In the genomic region with DNA sequence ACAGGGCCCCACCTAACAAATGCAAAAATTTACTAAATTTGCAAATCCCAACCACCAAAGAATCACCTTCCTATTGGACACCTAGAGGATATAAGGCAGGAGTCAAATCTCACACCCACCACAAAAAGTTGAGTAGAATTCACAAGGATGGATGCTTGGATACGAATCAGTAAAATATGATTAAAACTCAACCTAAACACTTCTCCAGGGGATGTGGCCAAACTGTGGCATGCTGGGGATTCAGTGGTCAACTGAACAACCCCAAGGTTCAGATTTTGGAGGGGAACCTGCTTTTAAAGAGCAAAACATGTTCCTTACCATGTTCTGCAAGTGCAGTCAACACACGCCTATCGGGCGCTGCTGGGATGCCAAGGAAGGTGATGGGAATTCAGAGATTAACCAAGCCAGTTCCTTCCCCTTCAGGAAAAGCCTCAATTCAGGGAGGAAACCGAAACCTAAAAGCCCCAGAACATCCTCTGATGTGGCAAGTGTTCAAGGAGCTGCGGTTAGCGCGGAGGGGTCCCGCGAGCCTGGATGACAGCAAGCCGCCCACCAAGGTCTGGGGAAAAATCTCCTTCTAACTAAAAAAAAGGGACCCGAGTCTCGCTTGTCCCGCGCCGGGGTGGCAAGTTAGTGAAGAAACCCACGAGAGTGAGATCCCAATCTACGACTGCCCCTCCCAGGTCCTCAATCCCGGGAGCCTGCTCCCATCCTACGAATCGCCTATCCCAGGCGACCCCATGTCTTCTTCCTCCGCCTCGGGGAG, we compare ENCODE assay signal across 1 cellular context.
TF ChIP-seq lines count a peak whose summit lies in the region.

No MANE protein-coding gene starts in this region.

TF ChIP-seq in GM12878, 131 proteins besides CTCF, POLR2A, EP300 and RAD21 (continued from another document):
- TF ChIP-seq MYC (IDR thresholded peaks at IDR 0.05; ENCODE audit: insufficient read depth, insufficient read length, insufficient replicate concordance, low read length, severe bottlenecking) (no peak), MEF2A (IDR thresholded peaks at IDR 0.05; ENCODE audit: insufficient read depth, low read depth, low read length) (no peak), STAT3 (IDR thresholded peaks at IDR 0.05; ENCODE audit: low read depth, low read length) (no peak), FOXM1 (IDR thresholded peaks at IDR 0.05; ENCODE audit: low read depth, low read length) (0 out of 2 replicates have a peak, but pooled peaks have one; percentile 30), IKZF2 (IDR thresholded peaks at IDR 0.05) (peak; percentile 60 to 79; a peak in 3 of 4 replicates), EZH2 (IDR thresholded peaks at IDR 0.05; ENCODE audit: borderline replicate concordance, control insufficient read depth, low read depth, low read length) (no peak), RCOR1 (conservative IDR thresholded peaks at IDR 0.05; ENCODE audit: low read depth, low read length) (no peak), PAX8 (IDR thresholded peaks at IDR 0.05) (no peak), CHD2 (IDR thresholded peaks at IDR 0.05; ENCODE audit: borderline replicate concordance, low read depth, low read length) (no peak), NFIC (IDR thresholded peaks at IDR 0.05; ENCODE audit: low read depth, low read length) (peak; percentile 24; the same call in 1 of the 2 replicates), SMAD5 (IDR thresholded peaks at IDR 0.05; ENCODE audit: low read depth) (no peak), ETV6 (conservative IDR thresholded peaks at IDR 0.05 in 1 of 2, IDR thresholded peaks at IDR 0.05 in 1 of 2; ENCODE audit: borderline replicate concordance in 1 of 2, low read depth in 1 of 2) (no peak), EED (IDR thresholded peaks at IDR 0.05; ENCODE audit: low read depth) (peak; percentile 61), NR2F1 (conservative IDR thresholded peaks at IDR 0.05) (no peak), MTA2 (IDR thresholded peaks at IDR 0.05; ENCODE audit: low read depth) (0 out of 2 replicates have a peak, but pooled peaks have one; percentile 18), TCF7 (IDR thresholded peaks at IDR 0.05; ENCODE audit: borderline replicate concordance) (peak; percentile 51; the same call in 1 of the 2 replicates), CBFB (IDR thresholded peaks at IDR 0.05; ENCODE audit: low read depth) (peak; percentile 70; the same call in 1 of the 2 replicates), FOS (IDR thresholded peaks at IDR 0.05; ENCODE audit: borderline replicate concordance, extremely low read depth, insufficient read length) (no peak), SUPT20H (IDR thresholded peaks at IDR 0.05; ENCODE audit: borderline replicate concordance, control insufficient read depth, low read depth, low read length) (no peak)
- TF ChIP-seq, protein P1, sequence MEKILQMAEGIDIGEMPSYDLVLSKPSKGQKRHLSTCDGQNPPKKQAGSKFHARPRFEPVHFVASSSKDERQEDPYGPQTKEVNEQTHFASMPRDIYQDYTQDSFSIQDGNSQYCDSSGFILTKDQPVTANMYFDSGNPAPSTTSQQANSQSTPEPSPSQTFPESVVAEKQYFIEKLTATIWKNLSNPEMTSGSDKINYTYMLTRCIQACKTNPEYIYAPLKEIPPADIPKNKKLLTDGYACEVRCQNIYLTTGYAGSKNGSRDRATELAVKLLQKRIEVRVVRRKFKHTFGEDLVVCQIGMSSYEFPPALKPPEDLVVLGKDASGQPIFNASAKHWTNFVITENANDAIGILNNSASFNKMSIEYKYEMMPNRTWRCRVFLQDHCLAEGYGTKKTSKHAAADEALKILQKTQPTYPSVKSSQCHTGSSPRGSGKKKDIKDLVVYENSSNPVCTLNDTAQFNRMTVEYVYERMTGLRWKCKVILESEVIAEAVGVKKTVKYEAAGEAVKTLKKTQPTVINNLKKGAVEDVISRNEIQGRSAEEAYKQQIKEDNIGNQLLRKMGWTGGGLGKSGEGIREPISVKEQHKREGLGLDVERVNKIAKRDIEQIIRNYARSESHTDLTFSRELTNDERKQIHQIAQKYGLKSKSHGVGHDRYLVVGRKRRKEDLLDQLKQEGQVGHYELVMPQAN (conservative IDR thresholded peaks at IDR 0.05): no peak
- TF ChIP-seq, protein P2, sequence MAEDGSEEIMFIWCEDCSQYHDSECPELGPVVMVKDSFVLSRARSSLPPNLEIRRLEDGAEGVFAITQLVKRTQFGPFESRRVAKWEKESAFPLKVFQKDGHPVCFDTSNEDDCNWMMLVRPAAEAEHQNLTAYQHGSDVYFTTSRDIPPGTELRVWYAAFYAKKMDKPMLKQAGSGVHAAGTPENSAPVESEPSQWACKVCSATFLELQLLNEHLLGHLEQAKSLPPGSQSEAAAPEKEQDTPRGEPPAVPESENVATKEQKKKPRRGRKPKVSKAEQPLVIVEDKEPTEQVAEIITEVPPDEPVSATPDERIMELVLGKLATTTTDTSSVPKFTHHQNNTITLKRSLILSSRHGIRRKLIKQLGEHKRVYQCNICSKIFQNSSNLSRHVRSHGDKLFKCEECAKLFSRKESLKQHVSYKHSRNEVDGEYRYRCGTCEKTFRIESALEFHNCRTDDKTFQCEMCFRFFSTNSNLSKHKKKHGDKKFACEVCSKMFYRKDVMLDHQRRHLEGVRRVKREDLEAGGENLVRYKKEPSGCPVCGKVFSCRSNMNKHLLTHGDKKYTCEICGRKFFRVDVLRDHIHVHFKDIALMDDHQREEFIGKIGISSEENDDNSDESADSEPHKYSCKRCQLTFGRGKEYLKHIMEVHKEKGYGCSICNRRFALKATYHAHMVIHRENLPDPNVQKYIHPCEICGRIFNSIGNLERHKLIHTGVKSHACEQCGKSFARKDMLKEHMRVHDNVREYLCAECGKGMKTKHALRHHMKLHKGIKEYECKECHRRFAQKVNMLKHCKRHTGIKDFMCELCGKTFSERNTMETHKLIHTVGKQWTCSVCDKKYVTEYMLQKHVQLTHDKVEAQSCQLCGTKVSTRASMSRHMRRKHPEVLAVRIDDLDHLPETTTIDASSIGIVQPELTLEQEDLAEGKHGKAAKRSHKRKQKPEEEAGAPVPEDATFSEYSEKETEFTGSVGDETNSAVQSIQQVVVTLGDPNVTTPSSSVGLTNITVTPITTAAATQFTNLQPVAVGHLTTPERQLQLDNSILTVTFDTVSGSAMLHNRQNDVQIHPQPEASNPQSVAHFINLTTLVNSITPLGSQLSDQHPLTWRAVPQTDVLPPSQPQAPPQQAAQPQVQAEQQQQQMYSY (CRISPR knock-in tag; IDR thresholded peaks at IDR 0.05): no peak
- TF ChIP-seq, protein P3, sequence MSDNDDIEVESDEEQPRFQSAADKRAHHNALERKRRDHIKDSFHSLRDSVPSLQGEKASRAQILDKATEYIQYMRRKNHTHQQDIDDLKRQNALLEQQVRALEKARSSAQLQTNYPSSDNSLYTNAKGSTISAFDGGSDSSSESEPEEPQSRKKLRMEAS (IDR thresholded peaks at IDR 0.05; ENCODE audit: low read depth, low read length): no peak
- TF ChIP-seq, protein P4, sequence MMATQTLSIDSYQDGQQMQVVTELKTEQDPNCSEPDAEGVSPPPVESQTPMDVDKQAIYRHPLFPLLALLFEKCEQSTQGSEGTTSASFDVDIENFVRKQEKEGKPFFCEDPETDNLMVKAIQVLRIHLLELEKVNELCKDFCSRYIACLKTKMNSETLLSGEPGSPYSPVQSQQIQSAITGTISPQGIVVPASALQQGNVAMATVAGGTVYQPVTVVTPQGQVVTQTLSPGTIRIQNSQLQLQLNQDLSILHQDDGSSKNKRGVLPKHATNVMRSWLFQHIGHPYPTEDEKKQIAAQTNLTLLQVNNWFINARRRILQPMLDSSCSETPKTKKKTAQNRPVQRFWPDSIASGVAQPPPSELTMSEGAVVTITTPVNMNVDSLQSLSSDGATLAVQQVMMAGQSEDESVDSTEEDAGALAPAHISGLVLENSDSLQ (IDR thresholded peaks at IDR 0.05): no peak
- TF ChIP-seq, protein P5, sequence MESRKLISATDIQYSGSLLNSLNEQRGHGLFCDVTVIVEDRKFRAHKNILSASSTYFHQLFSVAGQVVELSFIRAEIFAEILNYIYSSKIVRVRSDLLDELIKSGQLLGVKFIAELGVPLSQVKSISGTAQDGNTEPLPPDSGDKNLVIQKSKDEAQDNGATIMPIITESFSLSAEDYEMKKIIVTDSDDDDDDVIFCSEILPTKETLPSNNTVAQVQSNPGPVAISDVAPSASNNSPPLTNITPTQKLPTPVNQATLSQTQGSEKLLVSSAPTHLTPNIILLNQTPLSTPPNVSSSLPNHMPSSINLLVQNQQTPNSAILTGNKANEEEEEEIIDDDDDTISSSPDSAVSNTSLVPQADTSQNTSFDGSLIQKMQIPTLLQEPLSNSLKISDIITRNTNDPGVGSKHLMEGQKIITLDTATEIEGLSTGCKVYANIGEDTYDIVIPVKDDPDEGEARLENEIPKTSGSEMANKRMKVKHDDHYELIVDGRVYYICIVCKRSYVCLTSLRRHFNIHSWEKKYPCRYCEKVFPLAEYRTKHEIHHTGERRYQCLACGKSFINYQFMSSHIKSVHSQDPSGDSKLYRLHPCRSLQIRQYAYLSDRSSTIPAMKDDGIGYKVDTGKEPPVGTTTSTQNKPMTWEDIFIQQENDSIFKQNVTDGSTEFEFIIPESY (IDR thresholded peaks at IDR 0.05): no peak
